Comparison of ENCODE assay signal across 19 cellular contexts in genomic region chr7:83212883-83213282, GRCh38. TPM values are rescaled to one million over a fixed set of nuclear protein-coding genes. Genes with fewer than 3 reads are reported as not detected.
DNase-seq lines count a peak whose midpoint lies in the region; ATAC-seq, FAIRE-seq and TF ChIP-seq lines count a peak whose summit lies in the region.
"Had no signal": no experiment of that assay in that cellular context is flagged by ENCODE, and none has a peak within 500 bp of the region (broad histone marks: within the 10 kb centered on the region; RNA-seq: fewer than 3 reads in every experiment).

No MANE protein-coding gene starts in this region.

- TF ChIP-seq RAD21 in A549 (conservative IDR thresholded peaks at IDR 0.05 in 1 of 2, IDR thresholded peaks at IDR 0.05 in 1 of 2) = no peak
- TF ChIP-seq RAD21 in IMR-90 (IDR thresholded peaks at IDR 0.05; ENCODE audit: low read length) = no peak
- no peak for TF ChIP-seq RAD21 in H1 (IDR thresholded peaks at IDR 0.05 in 1 of 2, conservative IDR thresholded peaks at IDR 0.05 in 1 of 2; ENCODE audit: low read depth in 2 of 2, low read length in 2 of 2)

- FAIRE-seq in A549 (lab: Jason Lieb, UNC) (no peak), H1 (lab: Jason Lieb, UNC) (no peak), frontal cortex (lab: Jason Lieb, UNC) (no peak)
- FAIRE-seq: GM12878, HTR-8/SVneo had no signal

- no peaks in the 10 kb centered on the region for H3K9me1 ChIP-seq in IMR-90 (ENCODE audit: insufficient read depth, low read length)

- H4K5ac ChIP-seq in IMR-90 (ENCODE audit: low read depth, low read length) (no peak overlapping the region), H1 (ENCODE audit: insufficient read length, low read depth, low read length) (peak overlapping the region; percentile 69)

- H3K79me2 ChIP-seq in H1 (ENCODE audit: control insufficient read depth in 1 of 2, insufficient read depth in 2 of 2, low read length in 2 of 2) = no peaks in the 10 kb centered on the region

- H3K4ac ChIP-seq in IMR-90 (ENCODE audit: low read depth, low read length) = no peak overlapping the region
- H3K4ac ChIP-seq in H1 (replicated peaks; ENCODE audit: insufficient read length, low read depth, low read length) = no peak overlapping the region

- H3K23ac ChIP-seq in IMR-90 (ENCODE audit: low read depth, low read length) (no peak overlapping the region), H1 (ENCODE audit: insufficient read length) (no peak overlapping the region)

- no peak overlapping the region for H3K27ac ChIP-seq in A549
- no peak overlapping the region for H3K27ac ChIP-seq in HEK293 (ENCODE audit: extremely low read depth, low read depth, low read length)
- no peak overlapping the region for H3K27ac ChIP-seq in IMR-90 (ENCODE audit: insufficient read depth, low read length)
- H3K27ac ChIP-seq in H1 (ENCODE audit: low read depth, low read length) = no peak overlapping the region; the same call in 1 of the 2 replicates
- H3K27ac ChIP-seq: BLaER1 treated with 17β-estradiol and CSF1 and Interleukin-3, amounts not matched to agents 10 nM and 100 nM had no signal

- H3K4me1 ChIP-seq in A549 (no peaks in the 10 kb centered on the region), HEK293 (ENCODE audit: control insufficient read depth, insufficient read depth, low read length) (no peaks in the 10 kb centered on the region), IMR-90 (ENCODE audit: control insufficient read depth, insufficient read depth, low read length) (no peaks in the 10 kb centered on the region), H1 (replicated peaks in 1 of 4; ENCODE audit: control insufficient read depth in 3 of 4, insufficient read depth in 4 of 4, low read length in 3 of 4) (peaks cover 0 to 10% (median 0%) of the 10 kb centered on the region in 4 experiments; a peak in 1 of 7 replicates)
- H3K4me1 ChIP-seq: BLaER1 treated with 17β-estradiol and CSF1 and Interleukin-3, amounts not matched to agents 10 nM and 100 nM had no signal

- H2AK5ac ChIP-seq in IMR-90 (ENCODE audit: low read depth, low read length) (no peak overlapping the region), H1 (ENCODE audit: low read depth, low read length) (no peak overlapping the region)

- H2BK15ac ChIP-seq in IMR-90 (ENCODE audit: low read depth, low read length) (no peak overlapping the region), H1 (ENCODE audit: low read length) (no peak overlapping the region)

- no peak for TF ChIP-seq POLR2A in A549 (IDR thresholded peaks at IDR 0.05; ENCODE audit: low read length)
- no peak for TF ChIP-seq POLR2A in IMR-90 (IDR thresholded peaks at IDR 0.05; ENCODE audit: low read depth, low read length)
- TF ChIP-seq POLR2A in H1 (IDR thresholded peaks at IDR 0.05; ENCODE audit: control extremely low read depth in 1 of 2, low read depth in 2 of 2, low read length in 2 of 2) = no peak

- TF ChIP-seq EP300 in A549 (IDR thresholded peaks at IDR 0.05) (no peak), H1 (IDR thresholded peaks at IDR 0.05; ENCODE audit: borderline replicate concordance in 1 of 2, low read depth in 2 of 2, low read length in 2 of 2) (no peak)

- no peak overlapping the region for H2BK12ac ChIP-seq in H1 (ENCODE audit: low read depth, low read length)

- H3K79me1 ChIP-seq in IMR-90 (ENCODE audit: low read depth in 1 of 2, low read length in 2 of 2) (no peaks in the 10 kb centered on the region), H1 (ENCODE audit: low read depth, low read length) (no peaks in the 10 kb centered on the region)

- H4K8ac ChIP-seq in IMR-90 (ENCODE audit: low read depth in 2 of 2, low read length in 2 of 2) = no peak overlapping the region
- no peak overlapping the region for H4K8ac ChIP-seq in H1 (ENCODE audit: extremely low read depth, insufficient read depth, low read length)

- no peak overlapping the region for H2BK120ac ChIP-seq in IMR-90 (ENCODE audit: low read depth, low read length)
- H2BK120ac ChIP-seq in H1 (replicated peaks; ENCODE audit: low read depth, low read length) = no peak overlapping the region

- H3K4me2 ChIP-seq in A549 = no peak overlapping the region
- no peak overlapping the region for H3K4me2 ChIP-seq in IMR-90 (ENCODE audit: low read depth, low read length)
- H3K4me2 ChIP-seq in H1 (ENCODE audit: insufficient read depth in 1 of 2, low read depth in 2 of 2, low read length in 2 of 2) = no peak overlapping the region
- H3K4me2 ChIP-seq: BLaER1 treated with 17β-estradiol and CSF1 and Interleukin-3, amounts not matched to agents 10 nM and 100 nM had no signal

- H3K4me3 ChIP-seq in A549 (no peak overlapping the region), HEK293 (ENCODE audit: low read depth, low read length) (no peak overlapping the region), IMR-90 (ENCODE audit: insufficient read depth, low read depth, low read length) (no peak overlapping the region), H1 (ENCODE audit: extremely low read depth in 1 of 4, insufficient read depth in 2 of 4, low read depth in 3 of 4, low read length in 4 of 4) (no peak overlapping the region), MG63 (no peak overlapping the region)
- H3K4me3 ChIP-seq: BLaER1 treated with 17β-estradiol and CSF1 and Interleukin-3, amounts not matched to agents 10 nM and 100 nM; GM12878 had no signal

- no peak overlapping the region for H2BK5ac ChIP-seq in IMR-90 (ENCODE audit: low read depth, low read length, poor library complexity, severe bottlenecking)
- H2BK5ac ChIP-seq in H1 (ENCODE audit: low read depth, low read length) = no peak overlapping the region

- TF ChIP-seq CTCF in A549 (IDR thresholded peaks at IDR 0.05) = no peak
- no peak for TF ChIP-seq CTCF in HEK293 (tag by site-specific recombination; IDR thresholded peaks at IDR 0.05)
- TF ChIP-seq CTCF in IMR-90 (conservative IDR thresholded peaks at IDR 0.05; ENCODE audit: low read depth, low read length) = no peak
- TF ChIP-seq CTCF in H1 (IDR thresholded peaks at IDR 0.05; ENCODE audit: control extremely low read depth in 1 of 3, insufficient read depth in 1 of 3, low read depth in 1 of 3, low read length in 3 of 3) = no peak

- DNase-seq in A549 (ENCODE audit: low read depth in 1 of 2, low spot score in 1 of 2) (no peak), IMR-90 (no peak), H1 (ENCODE audit: low read depth in 1 of 2, low spot score in 2 of 2) (no peak), frontal cortex (ENCODE audit: low spot score in 2 of 2) (no peak), occipital lobe (lab: John Stamatoyannopoulos, UW) (no peak), MG63 (no peak)
- DNase-seq: 8988T; Calu3; CD8-positive, alpha-beta T cell; DMS79 treated with DMSO at 0.1 percent for 48 hours; HCEC 1CT; HFFc6; KG1 had no signal

- H3K18ac ChIP-seq in IMR-90 (ENCODE audit: low read depth, low read length) (no peak overlapping the region), H1 (ENCODE audit: extremely low read depth, low read length) (no peak overlapping the region)

- POLR2A ChIA-PET in A549 (lab: Yijun Ruan, JAX) (no interaction called here), HEK293 (lab: Yijun Ruan, JAX) (no interaction called here), IMR-90 (lab: Charles Lee; ENCODE audit: unreplicated experiment) (no interaction called here), H1 (lab: Charles Lee; ENCODE audit: partially characterized antibody) (interaction anchor here (0.9 kb wide), 1 partner anchor 89 kb away, joined by 3 read pairs; no protein-coding TSS in a partner anchor)

- H3K36me3 ChIP-seq in HEK293 (ENCODE audit: control insufficient read depth in 2 of 2, insufficient read depth in 1 of 2, low read length in 2 of 2) (no peaks in the 10 kb centered on the region), IMR-90 (ENCODE audit: control insufficient read depth, insufficient read depth, low read length) (no peaks in the 10 kb centered on the region), H1 (ENCODE audit: control insufficient read depth in 2 of 4, insufficient read depth in 4 of 4, low read length in 3 of 4) (no peaks in the 10 kb centered on the region), MG63 (no peaks in the 10 kb centered on the region)
- H3K36me3 ChIP-seq: BLaER1 treated with 17β-estradiol and CSF1 and Interleukin-3, amounts not matched to agents 10 nM and 100 nM had no signal

- no TSS peak for BruUV-seq in IMR-90 (replicated peaks; lab: Mats Ljungman, UMichigan)

- CTCF ChIA-PET in A549 (lab: Yijun Ruan, JAX) (no interaction called here), HEK293 (lab: Yijun Ruan, JAX) (no interaction called here), IMR-90 (lab: Yijun Ruan, JAX) (no interaction called here), H1 (lab: Charles Lee; ENCODE audit: partially characterized antibody) (no interaction called here)

- H3K14ac ChIP-seq in IMR-90 (replicated peaks; ENCODE audit: low read depth, low read length) = no peak overlapping the region
- H3K14ac ChIP-seq in H1 (ENCODE audit: insufficient read length) = no peak overlapping the region

- no peaks in the 10 kb centered on the region for H4K20me1 ChIP-seq in IMR-90 (ENCODE audit: insufficient read depth, low read length)
- H4K20me1 ChIP-seq in H1 (replicated peaks in 1 of 2; ENCODE audit: control insufficient read depth in 1 of 2, insufficient read depth in 2 of 2, low read length in 2 of 2) = no peaks in the 10 kb centered on the region
- H4K20me1 ChIP-seq: BLaER1 treated with 17β-estradiol and CSF1 and Interleukin-3, amounts not matched to agents 10 nM and 100 nM had no signal

- WGBS in A549 (ENCODE audit: missing lambda C conversion rate) = 58% methylated on average over 2 of the region's 2 CpGs
- no CpG with 5 or more reads among the region's 2 CpGs for WGBS in IMR-90 (ENCODE audit: extremely low coverage in 2 of 2, insufficient read length in 1 of 2), 2 experiments
- 48% methylated on average over 2 of the region's 2 CpGs; no CpG with 5 or more reads in 1 of the 2 experiments for WGBS in H1 (ENCODE audit: extremely low coverage in 1 of 2, insufficient coverage in 1 of 2, insufficient read length in 1 of 2, insufficient replicate concordance in 2 of 2, low coverage in 1 of 2, low lambda C conversion rate in 2 of 2, missing lambda C conversion rate in 1 of 2), 2 experiments

- intact Hi-C loops in IMR-90 (cut with micrococcal nuclease) = no loop called here

- H4K91ac ChIP-seq in IMR-90 (ENCODE audit: insufficient read depth, low read depth, low read length) = no peak overlapping the region
- no peak overlapping the region for H4K91ac ChIP-seq in H1 (replicated peaks; ENCODE audit: insufficient read length, low read length)

- H2AFZ ChIP-seq in IMR-90 (replicated peaks; ENCODE audit: low read length, poor library complexity) (no peak overlapping the region), H1 (ENCODE audit: low read length) (no peak overlapping the region)

- H3K27me3 ChIP-seq in IMR-90 (ENCODE audit: control insufficient read depth, insufficient read depth, low read length) = no peaks in the 10 kb centered on the region
- H3K27me3 ChIP-seq in H1 (replicated peaks in 1 of 4; ENCODE audit: control insufficient read depth in 3 of 4, extremely low read depth in 1 of 4, insufficient read depth in 3 of 4, low read length in 3 of 4) = no peaks in the 10 kb centered on the region
- H3K27me3 ChIP-seq in MG63 = no peaks in the 10 kb centered on the region
- H3K27me3 ChIP-seq: BLaER1 treated with 17β-estradiol and CSF1 and Interleukin-3, amounts not matched to agents 10 nM and 100 nM had no signal

- no peak for ATAC-seq in A549
- no peak for ATAC-seq in IMR-90 (ENCODE audit: low read depth)
- no peak for ATAC-seq in SK-N-SH treated with all-trans-retinoic acid at 6 μM for 48 hours
- ATAC-seq: CD8-positive, alpha-beta T cell; GM12878 had no signal

- in situ Hi-C loops in IMR-90 (cut with MboI; ENCODE audit: low sequenced_read_pairs) = no loop called here

- H3K9ac ChIP-seq in IMR-90 (ENCODE audit: low read depth, low read length) (no peak overlapping the region), H1 (replicated peaks in 1 of 4; ENCODE audit: extremely low read depth in 1 of 4, low read depth in 3 of 4, low read length in 3 of 4) (no peak overlapping the region)
- H3K9ac ChIP-seq: BLaER1 treated with 17β-estradiol and CSF1 and Interleukin-3, amounts not matched to agents 10 nM and 100 nM had no signal

- H2AK9ac ChIP-seq in IMR-90 (replicated peaks; ENCODE audit: low read depth, low read length, poor library complexity) = no peak overlapping the region

- H3K56ac ChIP-seq in IMR-90 (ENCODE audit: extremely low read depth, insufficient read depth, low read length) (no peak overlapping the region), H1 (replicated peaks; ENCODE audit: insufficient read length, low read depth, low read length) (no peak overlapping the region)

- H3K9me3 ChIP-seq in A549 (no peaks in the 10 kb centered on the region), HEK293 (ENCODE audit: control insufficient read depth, insufficient read depth, low read depth, low read length) (no peaks in the 10 kb centered on the region), IMR-90 (ENCODE audit: control insufficient read depth, insufficient read depth, low read length) (no peaks in the 10 kb centered on the region), H1 (ENCODE audit: insufficient read depth in 2 of 2, low read depth in 1 of 2, low read length in 1 of 2) (no peaks in the 10 kb centered on the region), MG63 (no peaks in the 10 kb centered on the region)
- H3K9me3 ChIP-seq: BLaER1 treated with 17β-estradiol and CSF1 and Interleukin-3, amounts not matched to agents 10 nM and 100 nM had no signal

- dilution Hi-C loops in IMR-90 (cut with HindIII; ENCODE audit: low sequenced_read_pairs, unreplicated experiment) = no loop called here

- H2BK20ac ChIP-seq in IMR-90 (ENCODE audit: low read depth, low read length) = no peak overlapping the region
- no peak overlapping the region for H2BK20ac ChIP-seq in H1 (ENCODE audit: low read length)

- H3K23me2 ChIP-seq in H1 (ENCODE audit: low read depth, low read length) = no peaks in the 10 kb centered on the region

RNA-seq across cellular contexts. Expression of gene PCLO, which starts 50.2 kb away (rescaled TPM):
- polyA plus RNA-seq in A549 (2011; rRNA removed) (1.1 and 1.8 TPM in 2 replicates), A549 (2017; fragmentation: RNase III; extraction: RNeasy Plus Mini Kit Qiagen cat#74134 plus additional on column Dnase treatment) (0.41 to 0.84 TPM (median 0.70 TPM) in 3 replicates), IMR-90 (2012; rRNA removed) (under 0.01 and 0.05 TPM in 2 replicates), H1 (2011; rRNA removed) (0.93 and 1.5 TPM in 2 replicates)
- 0.09 and 0.12 TPM in 2 replicates for polyA plus RNA-seq in A549 (2012; cell fraction: cytosol; rRNA removed)
- polyA plus RNA-seq in A549 (2012; cell fraction: nucleus; rRNA removed) = 0.23 and 0.26 TPM in 2 replicates
- polyA minus RNA-seq in A549 (2011; rRNA and poly(A)+ RNA removed) = 1.5 and 1.8 TPM in 2 replicates
- total RNA-seq in IMR-90 (2012; rRNA removed) (under 0.01 TPM in 2 replicates), frontal cortex (41.2 TPM), occipital lobe (48.5 TPM)
- not detected in 2 replicates for polyA plus RNA-seq in IMR-90 (2012; cell fraction: cytosol; rRNA removed)
- 0.01 TPM in 2 replicates for polyA plus RNA-seq in IMR-90 (2012; cell fraction: nucleus; rRNA removed; ENCODE audit: low replicate concordance)
- 3.2 and 3.7 TPM in 2 replicates for total RNA-seq in H1 (2021; fragmentation: NEBNext Ultra II Directional; extraction: Animal tissue kit (Norgen Biotek cat#: 25700))
- polyA plus RNA-seq in H1 (2011; cell fraction: cytosol; rRNA removed) = 1.4 TPM
- 5.8 TPM for polyA plus RNA-seq in H1 (2011; cell fraction: nucleus; rRNA removed)
- polyA plus RNA-seq in H1 (2012, experiment 1 of 2) = 1.5 to 3.5 TPM (median 3.0 TPM) in 4 replicates
- polyA plus RNA-seq in H1 (2012, experiment 2 of 2) = 0.09 TPM
- polyA plus RNA-seq in H1 (2013, experiment 1 of 2) = 1.8 TPM
- 1.3 TPM for polyA plus RNA-seq in H1 (2013, experiment 2 of 2)
- 3.5 and 4.4 TPM in 2 replicates for polyA minus RNA-seq in H1 (2011; rRNA and poly(A)+ RNA removed)
- polyA minus RNA-seq in H1 (2011; cell fraction: cytosol; rRNA and poly(A)+ RNA removed) = 1.6 TPM
- polyA minus RNA-seq in H1 (2011; cell fraction: nucleus; rRNA and poly(A)+ RNA removed) = 10.8 TPM
- total RNA-seq in MG63 (2014; rRNA removed; shearing (Covaris generic); ENCODE audit: low replicate concordance) = not detected in 2 replicates
- total RNA-seq: CD8-positive, alpha-beta T cell had no signal
- polyA plus RNA-seq: IgD-negative memory B cell had no signal
